Comparison of ENCODE assay signal across 13 cellular contexts in the genomic region with DNA sequence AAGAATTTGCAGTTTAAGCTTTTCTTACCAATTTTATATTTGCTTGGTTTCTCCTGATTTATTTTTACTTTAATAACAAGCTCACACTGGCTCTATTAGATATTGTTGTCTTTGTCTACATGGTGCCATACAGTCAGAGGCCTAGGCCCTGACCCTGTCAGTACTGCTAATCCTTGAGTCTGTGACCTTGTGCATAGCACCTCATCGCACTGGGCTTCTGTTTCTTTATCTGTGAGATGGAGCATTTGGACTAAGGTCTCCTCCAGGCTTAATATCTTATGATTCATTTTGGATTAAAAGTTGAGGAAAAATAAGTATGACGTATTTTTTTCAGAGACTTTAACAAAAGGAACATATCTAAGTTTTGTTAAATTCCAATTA.
DNase-seq lines count a peak whose midpoint lies in the region; ATAC-seq and TF ChIP-seq lines count a peak whose summit lies in the region.
"Had no signal": no experiment of that assay in that cellular context is flagged by ENCODE, and none has a peak within 500 bp of the region (broad histone marks: within the 10 kb centered on the region; RNA-seq: fewer than 3 reads in every experiment).

No MANE protein-coding gene starts in this region.

- no peak overlapping the region for H3T11ph ChIP-seq in H9 (ENCODE audit: low read length)

- H3K4me1 ChIP-seq in right atrium auricular region (no peaks in the 10 kb centered on the region), H9 (ENCODE audit: insufficient read depth, low read length) (no peaks in the 10 kb centered on the region), gastroesophageal sphincter (peaks cover 0 to 7% (median 2%) of the 10 kb centered on the region in 3 donors)
- H3K4me1 ChIP-seq: SJSA1 had no signal

- H3K18ac ChIP-seq in H9 (ENCODE audit: insufficient read length, low read depth, low read length) = no peak overlapping the region

- H3K27ac Mint-ChIP-seq in nephron (peak overlapping the region; percentile 46 to 95 (median 89)), H9 (no peak overlapping the region)
- H3K27ac Mint-ChIP-seq: GM23338 had no signal

- H2BK5ac ChIP-seq in H9 (ENCODE audit: insufficient read length, low read length) = no peak overlapping the region

- DNase-seq in Right ventricle myocardium superior = no peak
- DNase-seq in right atrium auricular region (ENCODE audit: low spot score) = no peak
- peak; percentile 30 for DNase-seq in cerebellum (ENCODE audit: low spot score)
- DNase-seq in NCI-H2196 (lab: John Stamatoyannopoulos, UW; ENCODE audit: unreplicated experiment) = no peak
- no peak for DNase-seq in H9
- DNase-seq: NCI-H1417 treated with DMSO at 0.1 percent for 48 hours; NCI-H1930; NK-92 treated with Interleukin-12 subunit alpha and Interleukin-12 subunit beta, amount 100 ng/mL, for 24 hours had no signal

- H4K8ac ChIP-seq in H9 (replicated peaks; ENCODE audit: insufficient read length, low read depth, low read length) = no peak overlapping the region

- no peak overlapping the region for H2BK15ac ChIP-seq in H9 (ENCODE audit: low read depth, low read length)

- H3K56ac ChIP-seq in H9 (ENCODE audit: insufficient read length, low read depth, low read length) = no peak overlapping the region

- no peak overlapping the region for H4K91ac ChIP-seq in H9 (ENCODE audit: insufficient read length, low read depth, low read length)

- TF ChIP-seq EP300 in gastroesophageal sphincter (IDR thresholded peaks at IDR 0.05) = no peak

- no peak overlapping the region for H2BK12ac ChIP-seq in H9 (ENCODE audit: insufficient read length, low read depth, low read length)

- no peak overlapping the region for H3K4me3 Mint-ChIP-seq in nephron
- no peak overlapping the region for H3K4me3 Mint-ChIP-seq in H9
- H3K4me3 Mint-ChIP-seq: GM23338 had no signal

- H3K9ac ChIP-seq in H9 (ENCODE audit: extremely low read depth, insufficient read length, low read length) = no peak overlapping the region

- H3K4me3 ChIP-seq in right atrium auricular region = no peak overlapping the region
- no peak overlapping the region for H3K4me3 ChIP-seq in gastroesophageal sphincter
- H3K4me3 ChIP-seq: GM23338, SJSA1 had no signal

- no peak overlapping the region for H3K4me2 ChIP-seq in H9 (ENCODE audit: insufficient read depth, insufficient read length, low read length)
- H3K4me2 ChIP-seq: GM23338 had no signal

- no peaks in the 10 kb centered on the region for H4K20me1 ChIP-seq in H9 (ENCODE audit: control insufficient read depth, insufficient read depth, insufficient read length)

- H2BK20ac ChIP-seq in H9 (ENCODE audit: low read depth, low read length, poor library complexity, severe bottlenecking) = no peak overlapping the region

- H3K79me1 ChIP-seq in H9 (ENCODE audit: insufficient read depth, low read depth, low read length, poor library complexity, severe bottlenecking) = no peaks in the 10 kb centered on the region

- ATAC-seq in Right ventricle myocardium superior (ENCODE audit: poor library complexity) = peak; percentile 25
- ATAC-seq in GM21737 (IDR thresholded peaks at IDR 0.05; ENCODE audit: unreplicated experiment) = no peak
- no peak for ATAC-seq in gastroesophageal sphincter
- ATAC-seq: GM23338 had no signal

- H3K36me3 Mint-ChIP-seq in nephron (ENCODE audit: low read depth) (no peaks in the 10 kb centered on the region), H9 (ENCODE audit: insufficient read depth in 1 of 3, low read depth in 3 of 3) (no peaks in the 10 kb centered on the region)

- TF ChIP-seq POLR2A in gastroesophageal sphincter (IDR thresholded peaks at IDR 0.05) = no peak

- H3K27ac ChIP-seq in right atrium auricular region (no peak overlapping the region), H9 (ENCODE audit: insufficient read length, low read depth, low read length) (no peak overlapping the region), gastroesophageal sphincter (no peak overlapping the region)
- H3K27ac ChIP-seq: SJSA1 had no signal

- intact Hi-C loops in Right ventricle myocardium superior (cut with DNase I) = no loop called here

- peaks cover 12% of the 10 kb centered on the region for H3K9me3 Mint-ChIP-seq in nephron
- peaks cover 0 to 3% of the 10 kb centered on the region in 2 experiments; a peak in 2 of 5 replicates for H3K9me3 Mint-ChIP-seq in H9
- H3K9me3 Mint-ChIP-seq: GM23338 had no signal

- peaks cover 4% of the 10 kb centered on the region for H3K27me3 Mint-ChIP-seq in nephron (ENCODE audit: low read depth)
- H3K27me3 Mint-ChIP-seq in H9 (ENCODE audit: low read depth) = no peaks in the 10 kb centered on the region

- H3K27me3 ChIP-seq in right atrium auricular region (no peaks in the 10 kb centered on the region), H9 (ENCODE audit: insufficient read depth, low read length) (no peaks in the 10 kb centered on the region), gastroesophageal sphincter (no peaks in the 10 kb centered on the region)
- H3K27me3 ChIP-seq: SJSA1 had no signal

- H3K4me1 Mint-ChIP-seq in nephron (peaks cover 19% of the 10 kb centered on the region), H9 (no peaks in the 10 kb centered on the region)
- H3K4me1 Mint-ChIP-seq: GM23338 had no signal

- TF ChIP-seq CTCF in right atrium auricular region (IDR thresholded peaks at IDR 0.05) (no peak), nephron (IDR thresholded peaks at IDR 0.05; ENCODE audit: unreplicated experiment in 3 of 3) (no peak), H9 (conservative IDR thresholded peaks at IDR 0.05) (no peak), gastroesophageal sphincter (IDR thresholded peaks at IDR 0.05) (no peak)

- H3K14ac ChIP-seq in H9 (ENCODE audit: insufficient read depth, low read length) = no peak overlapping the region

- no peak overlapping the region for H2AFZ ChIP-seq in H9 (ENCODE audit: low read length)

- H3K36me3 ChIP-seq in right atrium auricular region (no peaks in the 10 kb centered on the region), gastroesophageal sphincter (no peaks in the 10 kb centered on the region)
- H3K36me3 ChIP-seq: SJSA1 had no signal

- no peak overlapping the region for H4K5ac ChIP-seq in H9 (ENCODE audit: insufficient read length, low read depth, low read length)

- H3K9me3 ChIP-seq in right atrium auricular region (no peaks in the 10 kb centered on the region), H9 (ENCODE audit: control insufficient read depth, low read depth, low read length) (no peaks in the 10 kb centered on the region), gastroesophageal sphincter (no peaks in the 10 kb centered on the region)
- H3K9me3 ChIP-seq: SJSA1 had no signal

- no peak overlapping the region for H3K23ac ChIP-seq in H9 (ENCODE audit: insufficient read length, low read depth, low read length)

- no peak overlapping the region for H2BK120ac ChIP-seq in H9 (ENCODE audit: low read depth, low read length, poor library complexity, severe bottlenecking)

- no peaks in the 10 kb centered on the region for H3K79me2 ChIP-seq in H9 (ENCODE audit: insufficient read depth, low read length)

- H3K4ac ChIP-seq in H9 (ENCODE audit: low read depth, low read length) = no peak overlapping the region

- no CpG with 5 or more reads among the region's 2 CpGs for WGBS in H9 (ENCODE audit: extremely low coverage, insufficient read length, low lambda C conversion rate)
- WGBS in gastroesophageal sphincter (ENCODE audit: low coverage in 1 of 2), 2 donors = 42 to 68% methylated on average over 2 of the region's 2 CpGs

- no peak overlapping the region for H2AK5ac ChIP-seq in H9 (ENCODE audit: insufficient read length, low read length)

- H3K23me2 ChIP-seq in H9 (ENCODE audit: insufficient read length, low read depth, low read length, poor library complexity, severe bottlenecking) = no peaks in the 10 kb centered on the region

Comparison
In these comparisons a context has a peak if more than half of its experiments do, and no peak if none do; other contexts are left out.
1. H3K27ac Mint-ChIP-seq: peak in nephron (3 of 3); none in H9 (0 of 3).